In genomic region chr2:219058541-219059374, GRCh38 we compare ENCODE assay signal across 8 cellular contexts. TPM values are rescaled to one million over a fixed set of nuclear protein-coding genes. Genes with fewer than 3 reads are reported as not detected.
DNase-seq lines count a peak whose midpoint lies in the region; ATAC-seq, FAIRE-seq and TF ChIP-seq lines count a peak whose summit lies in the region.

No MANE protein-coding gene starts in this region.

- intact Hi-C loops in sciatic nerve (cut with DNase I), result no loop called here

- no peaks in the 10 kb centered on the region for H3K9me3 ChIP-seq in RWPE2 (ENCODE audit: severe bottlenecking)

- H3K36me3 ChIP-seq in RWPE2 (ENCODE audit: low read depth), result no peaks in the 10 kb centered on the region

- no peak overlapping the region for H3K4me3 ChIP-seq in RWPE2 (ENCODE audit: severe bottlenecking)

- ATAC-seq in RWPE2 (ENCODE audit: low read depth) (peak; percentile 6; the same call in 1 of the 3 replicates), sciatic nerve (peak; percentile 19), HG02884 (IDR thresholded peaks at IDR 0.05; ENCODE audit: unreplicated experiment) (no peak), foreskin keratinocyte (no peak)

- TF ChIP-seq CTCF in RWPE2 (IDR thresholded peaks at IDR 0.05; ENCODE audit: poor library complexity, severe bottlenecking) (no peak), foreskin keratinocyte (conservative IDR thresholded peaks at IDR 0.05) (no peak)

- H3K4me1 ChIP-seq in RWPE2 (ENCODE audit: insufficient read depth, poor library complexity, severe bottlenecking) (no peaks in the 10 kb centered on the region), foreskin keratinocyte (no peaks in the 10 kb centered on the region)

- H3K27me3 ChIP-seq in RWPE2 (ENCODE audit: insufficient read depth, poor library complexity, severe bottlenecking) (peaks cover 84% of the 10 kb centered on the region), foreskin keratinocyte (peaks cover 90% of the 10 kb centered on the region)

- H3K27ac ChIP-seq in RWPE2 (ENCODE audit: poor library complexity, severe bottlenecking) (no peak overlapping the region), foreskin keratinocyte (no peak overlapping the region)

- FAIRE-seq in GM19239 (lab: Jason Lieb, UNC), result no peak

- peak; percentile 20 for DNase-seq in GM19239 (ENCODE audit: insufficient read length, low spot score)
- DNase-seq in RWPE2 (ENCODE audit: low spot score), result no peak
- peak; percentile 59 for DNase-seq in hepatic stellate cell (ENCODE audit: low spot score)
- DNase-seq in sciatic nerve (ENCODE audit: low spot score), result no peak
- no peak for DNase-seq in SIG-M5 treated with dmso at 0.1 percent for 504 hours (lab: John Stamatoyannopoulos, UW; ENCODE audit: unreplicated experiment)
- DNase-seq in AML-193 (lab: John Stamatoyannopoulos, UW), result no peak
- DNase-seq in foreskin keratinocyte, result no peak

RNA-seq across cellular contexts. Expression of gene IHH, which starts 2.0 kb away (rescaled TPM):
- 0.22 TPM for total RNA-seq in sciatic nerve
- not detected in 2 replicates for total RNA-seq in foreskin keratinocyte
- polyA plus RNA-seq in foreskin keratinocyte, result 0.04 TPM in 1 of 2 replicates, not detected in the other

RNA-seq across cellular contexts. Expression of gene CFAP65, which starts 17.4 kb away (rescaled TPM):
- total RNA-seq in sciatic nerve, result 0.18 TPM
- total RNA-seq in foreskin keratinocyte, result not detected in 2 replicates
- polyA plus RNA-seq in foreskin keratinocyte, result not detected in 2 replicates

Comparison
In these comparisons a context has a peak if more than half of its experiments do, and no peak if none do; other contexts are left out.
1. DNase-seq: peak in GM19239 (single experiment) and hepatic stellate cell (single experiment); none in RWPE2 (single experiment), sciatic nerve (single experiment), SIG-M5 treated with dmso at 0.1 percent for 504 hours (single experiment), AML-193 (0 of 2) and foreskin keratinocyte (0 of 2).
2. ATAC-seq: peak in RWPE2 (single experiment) and sciatic nerve (single experiment); none in HG02884 (single experiment) and foreskin keratinocyte (single experiment).